ENCODE assay signal across 9 cellular contexts in genomic region chr6:129671442-129672344, GRCh38. TPM values are rescaled to one million over a fixed set of nuclear protein-coding genes. Genes with fewer than 3 reads are reported as not detected.
DNase-seq lines count a peak whose midpoint lies in the region; ATAC-seq, FAIRE-seq and TF ChIP-seq lines count a peak whose summit lies in the region.
"Had no signal": no experiment of that assay in that cellular context is flagged by ENCODE, and none has a peak within 500 bp of the region (broad histone marks: within the 10 kb centered on the region; RNA-seq: fewer than 3 reads in every experiment).

No MANE protein-coding gene starts in this region.

- FAIRE-seq in astrocyte (lab: Jason Lieb, UNC) (no peak), kidney (lab: Jason Lieb, UNC) (no peak)
- FAIRE-seq: colon had no signal

- H3K4me2 ChIP-seq in astrocyte (ENCODE audit: low read length) = peak overlapping the region; percentile 78

- H3K36me3 ChIP-seq in astrocyte (ENCODE audit: insufficient read depth, low read length) (no peaks in the 10 kb centered on the region), thoracic aorta (no peaks in the 10 kb centered on the region), kidney (ENCODE audit: control insufficient read depth in 1 of 2, insufficient read depth in 2 of 2, low read length in 2 of 2) (no peaks in the 10 kb centered on the region)

- H3K36me3 Mint-ChIP-seq in astrocyte (ENCODE audit: low read depth, unreplicated experiment) (peaks cover 6% of the 10 kb centered on the region), mesothelial cell of epicardium (no peaks in the 10 kb centered on the region)

- H3K4me1 Mint-ChIP-seq in astrocyte (ENCODE audit: low read depth, unreplicated experiment) (peaks cover 62% of the 10 kb centered on the region), mesothelial cell of epicardium (peaks cover 42% of the 10 kb centered on the region)

- H3K27me3 Mint-ChIP-seq in astrocyte (ENCODE audit: low read depth, unreplicated experiment) = no peaks in the 10 kb centered on the region
- no peaks in the 10 kb centered on the region for H3K27me3 Mint-ChIP-seq in mesothelial cell of epicardium (ENCODE audit: low read depth)

- H3K9me3 ChIP-seq in astrocyte (ENCODE audit: insufficient read depth, low read depth, low read length) = no peaks in the 10 kb centered on the region
- H3K9me3 ChIP-seq in thoracic aorta = no peaks in the 10 kb centered on the region
- H3K9me3 ChIP-seq in kidney (ENCODE audit: control insufficient read depth in 1 of 2, low read length in 2 of 2) = no peaks in the 10 kb centered on the region

- H3K9ac ChIP-seq in astrocyte (ENCODE audit: low read length) (peak overlapping the region; percentile 54), kidney (ENCODE audit: low read length in 2 of 2) (no peak overlapping the region)

- no peak overlapping the region for H2AFZ ChIP-seq in astrocyte (ENCODE audit: low read depth, low read length)

- TF ChIP-seq CTCF in astrocyte (IDR thresholded peaks at IDR 0.05; ENCODE audit: insufficient read depth, low read depth, low read length) (no peak), mesothelial cell of epicardium (IDR thresholded peaks at IDR 0.05; ENCODE audit: unreplicated experiment) (no peak), thoracic aorta (IDR thresholded peaks at IDR 0.05) (no peak), kidney (IDR thresholded peaks at IDR 0.05; ENCODE audit: borderline replicate concordance, extremely low read depth, insufficient read depth) (no peak)

- intact Hi-C loops in kidney (cut with DNase I) = no loop called here

- H3K27me3 ChIP-seq in astrocyte (ENCODE audit: insufficient read depth, low read length) = no peaks in the 10 kb centered on the region
- no peaks in the 10 kb centered on the region for H3K27me3 ChIP-seq in thoracic aorta (replicated peaks; ENCODE audit: insufficient read depth)

- H3K9me3 Mint-ChIP-seq in astrocyte (ENCODE audit: unreplicated experiment) = no peaks in the 10 kb centered on the region
- H3K9me3 Mint-ChIP-seq in mesothelial cell of epicardium = no peaks in the 10 kb centered on the region

- peak; percentile 90 for ATAC-seq in GM19023 (IDR thresholded peaks at IDR 0.05; ENCODE audit: unreplicated experiment)
- ATAC-seq in HG03064 (IDR thresholded peaks at IDR 0.05; ENCODE audit: low read depth, unreplicated experiment) = peak; percentile 54
- peak; percentile 9; the same call in 1 of the 3 replicates for ATAC-seq in SK-N-SH treated with all-trans-retinoic acid at 6 μM for 48 hours
- no peak for ATAC-seq in thoracic aorta (ENCODE audit: insufficient number of reproducible peaks, low FRiP score, low read depth)

- peak overlapping the region; percentile 84 for H3K27ac ChIP-seq in astrocyte (ENCODE audit: low read depth, low read length)
- peak overlapping the region; percentile 31 to 39 for H3K27ac ChIP-seq in thoracic aorta
- H3K27ac ChIP-seq in kidney (ENCODE audit: low read depth in 2 of 2, low read length in 2 of 2) = peak overlapping the region in 1 of 2 donors; percentile 58

- H3K4me3 ChIP-seq in astrocyte (ENCODE audit: insufficient read depth, low read depth, low read length) (no peak overlapping the region), thoracic aorta (no peak overlapping the region), kidney (ENCODE audit: low read length in 2 of 2) (no peak overlapping the region)

- DNase-seq in astrocyte (ENCODE audit: low read depth) (no peak), mesothelial cell of epicardium (ENCODE audit: low spot score in 2 of 2, unreplicated experiment in 2 of 2) (no peak), thoracic aorta (ENCODE audit: low spot score) (no peak), KG1 (lab: John Stamatoyannopoulos, UW) (no peak), kidney (no peak)

- peak overlapping the region; percentile 34 for H3K4me3 Mint-ChIP-seq in astrocyte (ENCODE audit: unreplicated experiment)
- no peak overlapping the region for H3K4me3 Mint-ChIP-seq in mesothelial cell of epicardium

- H3K4me1 ChIP-seq in astrocyte (ENCODE audit: insufficient read depth, low read length) (peaks cover 45% of the 10 kb centered on the region), thoracic aorta (ENCODE audit: control insufficient read depth in 1 of 2, low read depth in 2 of 2) (peaks cover 15 to 23% of the 10 kb centered on the region in 2 donors), kidney (ENCODE audit: control insufficient read depth in 1 of 2, insufficient read depth in 1 of 2, low read depth in 1 of 2, low read length in 2 of 2) (peaks cover 7 to 14% of the 10 kb centered on the region in 2 donors)

- peak overlapping the region; percentile 88 for H3K27ac Mint-ChIP-seq in astrocyte (ENCODE audit: unreplicated experiment)
- H3K27ac Mint-ChIP-seq in mesothelial cell of epicardium = peak overlapping the region; percentile 6

- no peaks in the 10 kb centered on the region for H4K20me1 ChIP-seq in astrocyte (ENCODE audit: insufficient read depth, low read length)

- H3K79me2 ChIP-seq in astrocyte (ENCODE audit: insufficient read depth, low read length) = peaks cover 63% of the 10 kb centered on the region

TF ChIP-seq in SK-N-SH treated with all-trans-retinoic acid at 6 μM for 48 hours, 23 proteins besides CTCF, POLR2A, EP300 and RAD21:
- TF ChIP-seq ZC3H10 (CRISPR knock-in tag; IDR thresholded peaks at IDR 0.05) = no peak
- TF ChIP-seq ZNF70 (CRISPR knock-in tag; IDR thresholded peaks at IDR 0.05) = no peak
- TF ChIP-seq PPARA (CRISPR knock-in tag; IDR thresholded peaks at IDR 0.05; ENCODE audit: borderline replicate concordance) = no peak
- no peak for TF ChIP-seq PATZ1 (CRISPR knock-in tag; IDR thresholded peaks at IDR 0.05; ENCODE audit: borderline replicate concordance)
- TF ChIP-seq TCF4 (CRISPR knock-in tag; IDR thresholded peaks at IDR 0.05; ENCODE audit: borderline replicate concordance) = no peak
- TF ChIP-seq CSRNP3 (CRISPR knock-in tag; IDR thresholded peaks at IDR 0.05) = no peak
- no peak for TF ChIP-seq CSDC2 (CRISPR knock-in tag; IDR thresholded peaks at IDR 0.05)
- TF ChIP-seq ESRRG (CRISPR knock-in tag; IDR thresholded peaks at IDR 0.05) = no peak
- no peak for TF ChIP-seq SNAI2 (CRISPR knock-in tag; IDR thresholded peaks at IDR 0.05)
- TF ChIP-seq ZFP3 (CRISPR knock-in tag; IDR thresholded peaks at IDR 0.05) = no peak
- TF ChIP-seq ARNTL (CRISPR knock-in tag; IDR thresholded peaks at IDR 0.05; ENCODE audit: borderline replicate concordance, low read depth) = no peak
- no peak for TF ChIP-seq TOX (CRISPR knock-in tag; IDR thresholded peaks at IDR 0.05; ENCODE audit: borderline replicate concordance)
- TF ChIP-seq ZNF8 (CRISPR knock-in tag; IDR thresholded peaks at IDR 0.05) = no peak
- TF ChIP-seq ISL1 (CRISPR knock-in tag; IDR thresholded peaks at IDR 0.05) = no peak
- TF ChIP-seq GLIS3 (CRISPR knock-in tag; IDR thresholded peaks at IDR 0.05) = no peak
- no peak for TF ChIP-seq RARB (CRISPR knock-in tag; IDR thresholded peaks at IDR 0.05)
- TF ChIP-seq ZNF565 (CRISPR knock-in tag; conservative IDR thresholded peaks at IDR 0.05; ENCODE audit: low read depth) = no peak

RNA-seq across cellular contexts. Expression of gene ARHGAP18, which starts 38.3 kb away (rescaled TPM):
- total RNA-seq in astrocyte = 38.6 and 43.2 TPM in 2 replicates
- total RNA-seq in mesothelial cell of epicardium = 8.1 to 10.5 TPM (median 10.2 TPM) in 3 replicates
- 10 to 100 TPM; 24.8 to 37.0 TPM for total RNA-seq in thoracic aorta
- total RNA-seq in kidney = 39.8 TPM
- 26.5 TPM for polyA plus RNA-seq in kidney (ENCODE audit: insufficient read depth, low read depth, low replicate concordance)
